Comparison of ENCODE assay signal across 8 cellular contexts in the genomic region with DNA sequence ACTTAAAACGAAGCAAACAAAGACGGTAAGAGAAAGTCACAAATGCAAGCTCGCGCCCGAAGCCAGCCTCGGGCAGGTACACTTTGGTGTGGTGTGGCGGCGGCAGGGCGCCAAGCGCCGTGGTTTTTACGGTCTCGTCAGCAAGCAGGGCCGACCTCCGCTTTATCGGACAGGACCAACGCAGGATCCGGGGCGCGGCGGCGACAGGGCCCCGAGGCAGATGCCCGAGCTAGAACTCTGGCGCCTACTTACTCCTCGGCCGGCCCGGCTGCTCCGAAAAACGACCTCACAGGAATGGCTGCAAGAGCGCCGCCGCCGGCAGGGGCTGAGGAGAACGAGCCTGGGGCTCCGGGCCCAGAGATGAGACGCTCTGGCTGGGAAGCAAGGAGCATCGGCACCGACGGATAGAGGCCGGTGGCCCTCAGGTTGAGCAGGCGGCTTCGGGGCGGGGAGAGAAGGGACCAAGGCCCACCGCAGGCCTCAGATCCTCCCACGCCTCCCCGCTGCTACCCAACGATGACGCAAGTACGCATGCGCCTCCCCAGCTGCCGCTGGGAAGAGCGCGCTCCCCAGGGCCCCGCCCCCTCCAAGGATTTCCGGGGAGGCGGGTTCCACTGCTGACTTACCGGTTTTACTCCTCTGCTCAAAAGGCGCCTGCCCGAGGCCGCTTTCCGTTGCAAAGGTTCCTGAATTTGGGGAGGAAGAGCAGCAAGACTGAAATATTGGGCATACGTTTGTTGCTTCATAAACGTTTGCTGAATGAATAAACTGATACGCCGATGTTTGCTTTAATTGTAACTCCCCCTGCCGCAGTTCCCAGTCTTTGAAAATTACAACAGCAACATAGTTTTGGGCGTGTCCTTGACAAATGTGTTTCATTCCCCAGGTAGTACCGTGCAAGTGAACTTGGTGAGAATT.
A peak's percentile ranks its signal among the peaks of the same experiment; 100 is the strongest.
DNase-seq lines count a peak whose midpoint lies in the region; ATAC-seq and TF ChIP-seq lines count a peak whose summit lies in the region.

No MANE protein-coding gene starts in this region.

- peak overlapping the region; percentile 96 for H3K27ac ChIP-seq in C4-2B
- peak overlapping the region; percentile 97 for H3K27ac ChIP-seq in coronary artery

- intact Hi-C loops in left colon (cut with DNase I, micrococcal nuclease): no loop called here

- TF ChIP-seq CTCF in C4-2B (conservative IDR thresholded peaks at IDR 0.05) (peak; percentile 67), coronary artery (IDR thresholded peaks at IDR 0.05) (no peak)

- ATAC-seq in GM19328 (IDR thresholded peaks at IDR 0.05; ENCODE audit: unreplicated experiment): peak; percentile 54
- ATAC-seq in HG03469 (IDR thresholded peaks at IDR 0.05; ENCODE audit: unreplicated experiment): peak; percentile 50
- ATAC-seq in left colon: peak; percentile 79

- peak; percentile 75 for DNase-seq in NCI-H524 treated with DMSO at 0.1 percent for 48 hours (lab: John Stamatoyannopoulos, UW)
- DNase-seq in activated CD4-positive, alpha-beta T cell treated with anti-CD3 and anti-CD28 coated beads for 48 hours: peak; percentile 98
- DNase-seq in coronary artery (ENCODE audit: low spot score): peak; percentile 97
- peak; percentile 95 to 97 for DNase-seq in left colon
- DNase-seq in stimulated activated CD4-positive, alpha-beta T cell treated with anti-CD3 and anti-CD28 coated beads, Interleukin-1b, Interleukin-23, amount 100 ng/mL, for 4 hours (ENCODE audit: low read depth in 2 of 2): peak; percentile 96

- peak overlapping the region; percentile 84 for H3K4me3 ChIP-seq in coronary artery

Comparison
In these comparisons a context has a peak if more than half of its experiments do, and no peak if none do; other contexts are left out.
1. Peak in every context shown above with its lines: DNase-seq, ATAC-seq, H3K4me3 ChIP-seq and H3K27ac ChIP-seq.